ENCODE assay signal across 28 cellular contexts in genomic region chr11:69310351-69310750, GRCh38. TPM values are rescaled to one million over a fixed set of nuclear protein-coding genes. Genes with fewer than 3 reads are reported as not detected.
A peak's percentile ranks its signal among the peaks of the same experiment; 100 is the strongest.
DNase-seq lines count a peak whose midpoint lies in the region; ATAC-seq, FAIRE-seq and TF ChIP-seq lines count a peak whose summit lies in the region.
"Had no signal": no experiment of that assay in that cellular context is flagged by ENCODE, and none has a peak within 500 bp of the region (broad histone marks: within the 10 kb centered on the region; RNA-seq: fewer than 3 reads in every experiment).

No MANE protein-coding gene starts in this region.

- H3K4ac ChIP-seq in H1 (replicated peaks; ENCODE audit: insufficient read length, low read depth, low read length), result no peak overlapping the region

- no peak for DNase-seq in activated naive CD4-positive, alpha-beta T cell treated with Interleukin-2 at 50 U/mL for 16 hours
- DNase-seq in HL-60 (ENCODE audit: low read depth in 1 of 2, low spot score in 1 of 2), result no peak
- no peak for DNase-seq in H1 (ENCODE audit: low read depth in 1 of 2, low spot score in 2 of 2)
- DNase-seq in progenitor cell of endocrine pancreas (ENCODE audit: low spot score, unreplicated experiment), result no peak
- DNase-seq in MM.1S, result no peak
- DNase-seq in D721Med (ENCODE audit: insufficient read length, low spot score), result no peak
- DNase-seq: activated CD4-positive, alpha-beta T cell treated with anti-CD3 and anti-CD28 coated beads for 4 hours; COR-L47; cortex of kidney; DMS53; effector memory CD8-positive, alpha-beta T cell; hypothalamus; left cardiac atrium; NCI-H1436 treated with DMSO at 0.1 percent for 48 hours; psoas muscle; SIG-M5; SW 1271; T1000 had no signal

- H4K20me1 ChIP-seq in H1 (replicated peaks in 1 of 2; ENCODE audit: control insufficient read depth in 1 of 2, insufficient read depth in 2 of 2, low read length in 2 of 2) (no peaks in the 10 kb centered on the region), MM.1S (ENCODE audit: insufficient read depth, low read length) (no peaks in the 10 kb centered on the region)

- 0 out of 2 replicates have a peak overlapping the region, but pooled peaks have one; percentile 15 for H2BK20ac ChIP-seq in H1 (ENCODE audit: low read length)

- 89 to 100% methylated on average over 1 to 13 of the region's 13 CpGs for WGBS in H1 (ENCODE audit: extremely low coverage in 1 of 2, insufficient coverage in 1 of 2, insufficient read length in 1 of 2, insufficient replicate concordance in 2 of 2, low coverage in 1 of 2, low lambda C conversion rate in 2 of 2, missing lambda C conversion rate in 1 of 2), 2 experiments

- TF ChIP-seq CTCF in HL-60 (IDR thresholded peaks at IDR 0.05; ENCODE audit: insufficient read depth, low read length) (no peak), H1 (IDR thresholded peaks at IDR 0.05; ENCODE audit: control extremely low read depth in 1 of 3, insufficient read depth in 1 of 3, low read depth in 1 of 3, low read length in 3 of 3) (no peak), progenitor cell of endocrine pancreas (IDR thresholded peaks at IDR 0.05; ENCODE audit: unreplicated experiment) (no peak), MM.1S (IDR thresholded peaks at IDR 0.05; ENCODE audit: low read length) (no peak), D721Med (IDR thresholded peaks at IDR 0.05; ENCODE audit: insufficient read depth, missing control alignments) (no peak)

- no peak overlapping the region for H2BK12ac ChIP-seq in H1 (ENCODE audit: low read depth, low read length)

- peak overlapping the region; percentile 93 for H3K27ac ChIP-seq in HL-60 (replicated peaks)
- no peak overlapping the region for H3K27ac ChIP-seq in H1 (ENCODE audit: low read depth, low read length)
- no peak overlapping the region for H3K27ac ChIP-seq in MM.1S (ENCODE audit: low read length)
- H3K27ac ChIP-seq: ascending aorta, cardiac muscle cell, psoas muscle, VCaP had no signal

- H3K4me1 Mint-ChIP-seq in activated naive CD4-positive, alpha-beta T cell treated with anti-CD3 and anti-CD28 coated beads, Interleukin-2, amount 50 U/mL, for 24 hours, result peaks cover 31% of the 10 kb centered on the region
- H3K4me1 Mint-ChIP-seq in progenitor cell of endocrine pancreas (ENCODE audit: low read depth), result no peaks in the 10 kb centered on the region

- no peaks in the 10 kb centered on the region for H3F3A ChIP-seq in MM.1S (ENCODE audit: insufficient read depth, low read length)

- H3K27me3 ChIP-seq in HL-60 (ENCODE audit: insufficient read depth, poor library complexity, severe bottlenecking) (no peaks in the 10 kb centered on the region), H1 (replicated peaks in 1 of 4; ENCODE audit: control insufficient read depth in 3 of 4, extremely low read depth in 1 of 4, insufficient read depth in 3 of 4, low read length in 3 of 4) (no peaks in the 10 kb centered on the region; a peak in 1 of 7 replicates), MM.1S (replicated peaks; ENCODE audit: insufficient read depth, low read length) (no peaks in the 10 kb centered on the region)
- H3K27me3 ChIP-seq: ascending aorta, cardiac muscle cell had no signal

- no peak overlapping the region for H2BK5ac ChIP-seq in H1 (ENCODE audit: low read depth, low read length)

- no peak overlapping the region for H4K5ac ChIP-seq in H1 (ENCODE audit: insufficient read length, low read depth, low read length)

- no peak overlapping the region for H2AK5ac ChIP-seq in H1 (ENCODE audit: low read depth, low read length)

- TF ChIP-seq EP300 in H1 (IDR thresholded peaks at IDR 0.05; ENCODE audit: borderline replicate concordance in 1 of 2, low read depth in 2 of 2, low read length in 2 of 2), result no peak

- no peaks in the 10 kb centered on the region for H3K36me3 ChIP-seq in H1 (ENCODE audit: control insufficient read depth in 2 of 4, insufficient read depth in 4 of 4, low read length in 3 of 4)
- no peaks in the 10 kb centered on the region for H3K36me3 ChIP-seq in MM.1S (replicated peaks; ENCODE audit: insufficient read depth, low read length)
- H3K36me3 ChIP-seq: ascending aorta, cardiac muscle cell had no signal

- H3K79me2 ChIP-seq in H1 (ENCODE audit: control insufficient read depth in 1 of 2, insufficient read depth in 2 of 2, low read length in 2 of 2) (no peaks in the 10 kb centered on the region), MM.1S (ENCODE audit: low read length) (peaks cover 60% of the 10 kb centered on the region)

- H4K91ac ChIP-seq in H1 (replicated peaks; ENCODE audit: insufficient read length, low read length), result no peak overlapping the region

- peak overlapping the region; percentile 26 for H3K27ac Mint-ChIP-seq in activated naive CD4-positive, alpha-beta T cell treated with anti-CD3 and anti-CD28 coated beads, Interleukin-2, amount 50 U/mL, for 24 hours
- peak overlapping the region; percentile 84 for H3K27ac Mint-ChIP-seq in progenitor cell of endocrine pancreas

- no peak overlapping the region for H3K18ac ChIP-seq in H1 (ENCODE audit: extremely low read depth, low read length)

- H3K14ac ChIP-seq in H1 (ENCODE audit: insufficient read length), result no peak overlapping the region

- no peak overlapping the region for H2BK15ac ChIP-seq in H1 (ENCODE audit: low read length)

- H3K56ac ChIP-seq in H1 (replicated peaks; ENCODE audit: insufficient read length, low read depth, low read length), result no peak overlapping the region

- H4K8ac ChIP-seq in H1 (ENCODE audit: extremely low read depth, insufficient read depth, low read length), result no peak overlapping the region

- no peaks in the 10 kb centered on the region for H3K79me1 ChIP-seq in H1 (ENCODE audit: low read depth, low read length)

- H3K9me3 Mint-ChIP-seq in activated naive CD4-positive, alpha-beta T cell treated with anti-CD3 and anti-CD28 coated beads, Interleukin-2, amount 50 U/mL, for 24 hours, result no peaks in the 10 kb centered on the region
- H3K9me3 Mint-ChIP-seq in progenitor cell of endocrine pancreas (ENCODE audit: low read depth), result no peaks in the 10 kb centered on the region
- H3K9me3 Mint-ChIP-seq: activated T-helper 2 cell treated with anti-CD3 and anti-CD28 coated beads, Interferon-gamma antibody, Interleukin-2, Interleukin-4, amounts not matched to agents 10 μg/mL and 5 μg/mL and 100 μg/mL, durations not matched to agents 14 hours and 24 hours and 36 hours; effector memory CD8-positive, alpha-beta T cell had no signal

- H3K9me2 ChIP-seq in MM.1S (replicated peaks; ENCODE audit: insufficient read depth, low read length), result no peaks in the 10 kb centered on the region

- FAIRE-seq in H1 (lab: Jason Lieb, UNC), result no peak
- no peak for FAIRE-seq in D721Med (lab: Jason Lieb, UNC)
- FAIRE-seq: G401.6, RCC 7860 had no signal

- no peak for ATAC-seq in GM19035 (IDR thresholded peaks at IDR 0.05; ENCODE audit: unreplicated experiment)
- ATAC-seq: effector memory CD8-positive, alpha-beta T cell; left cardiac atrium; psoas muscle; sciatic nerve had no signal

- H3K36me3 Mint-ChIP-seq in activated naive CD4-positive, alpha-beta T cell treated with anti-CD3 and anti-CD28 coated beads, Interleukin-2, amount 50 U/mL, for 24 hours, result no peaks in the 10 kb centered on the region
- no peaks in the 10 kb centered on the region for H3K36me3 Mint-ChIP-seq in progenitor cell of endocrine pancreas (ENCODE audit: insufficient read depth)

- H3K23me2 ChIP-seq in H1 (ENCODE audit: low read depth, low read length), result peaks cover 9% of the 10 kb centered on the region; the same call in 1 of the 2 replicates

- H3K4me1 ChIP-seq in H1 (replicated peaks in 1 of 4; ENCODE audit: control insufficient read depth in 3 of 4, insufficient read depth in 4 of 4, low read length in 3 of 4), result peaks cover 0 to 3% (median 1%) of the 10 kb centered on the region in 4 experiments; a peak in 1 of 7 replicates
- H3K4me1 ChIP-seq in MM.1S (ENCODE audit: low read length), result no peaks in the 10 kb centered on the region
- H3K4me1 ChIP-seq: psoas muscle had no signal

- no peak overlapping the region for H3K4me3 Mint-ChIP-seq in activated naive CD4-positive, alpha-beta T cell treated with anti-CD3 and anti-CD28 coated beads, Interleukin-2, amount 50 U/mL, for 24 hours
- no peak overlapping the region for H3K4me3 Mint-ChIP-seq in progenitor cell of endocrine pancreas (ENCODE audit: low read depth)
- H3K4me3 Mint-ChIP-seq: effector memory CD8-positive, alpha-beta T cell had no signal

- H2AFZ ChIP-seq in H1 (ENCODE audit: low read length) (no peak overlapping the region), MM.1S (ENCODE audit: low read length) (no peak overlapping the region)

- no peak for TF ChIP-seq RAD21 in H1 (IDR thresholded peaks at IDR 0.05 in 1 of 2, conservative IDR thresholded peaks at IDR 0.05 in 1 of 2; ENCODE audit: low read depth in 2 of 2, low read length in 2 of 2)

- H3K23ac ChIP-seq in H1 (ENCODE audit: insufficient read length), result no peak overlapping the region

- H3K4me3 ChIP-seq in HL-60 (replicated peaks; ENCODE audit: insufficient read depth, low read length) (no peak overlapping the region), H1 (ENCODE audit: extremely low read depth in 1 of 4, insufficient read depth in 2 of 4, low read depth in 3 of 4, low read length in 4 of 4) (no peak overlapping the region), MM.1S (ENCODE audit: low read length) (no peak overlapping the region)
- H3K4me3 ChIP-seq: ascending aorta, cardiac muscle cell, psoas muscle had no signal

- H3K27me3 Mint-ChIP-seq in activated naive CD4-positive, alpha-beta T cell treated with anti-CD3 and anti-CD28 coated beads, Interleukin-2, amount 50 U/mL, for 24 hours, result no peaks in the 10 kb centered on the region
- peaks cover 26% of the 10 kb centered on the region for H3K27me3 Mint-ChIP-seq in progenitor cell of endocrine pancreas
- H3K27me3 Mint-ChIP-seq: effector memory CD8-positive, alpha-beta T cell had no signal

- POLR2A ChIA-PET in H1 (lab: Charles Lee; ENCODE audit: partially characterized antibody), result no interaction called here

- H3K9ac ChIP-seq in H1 (replicated peaks in 1 of 4; ENCODE audit: extremely low read depth in 1 of 4, low read depth in 3 of 4, low read length in 3 of 4) (no peak overlapping the region), MM.1S (ENCODE audit: low read length) (no peak overlapping the region)

- H3K4me2 ChIP-seq in H1 (ENCODE audit: insufficient read depth in 1 of 2, low read depth in 2 of 2, low read length in 2 of 2) (no peak overlapping the region), MM.1S (ENCODE audit: low read depth, low read length) (no peak overlapping the region)

- CTCF ChIA-PET in H1 (lab: Charles Lee; ENCODE audit: partially characterized antibody), result interaction anchor here (0.6 to 3.0 kb wide), 2 partner anchors 18 to 529 kb away, joined by 3 to 13 read pairs; no protein-coding TSS in a partner anchor

- no peak for TF ChIP-seq POLR2A in H1 (IDR thresholded peaks at IDR 0.05; ENCODE audit: control extremely low read depth in 1 of 2, low read depth in 2 of 2, low read length in 2 of 2)

- no peak overlapping the region for H2BK120ac ChIP-seq in H1 (replicated peaks; ENCODE audit: low read depth, low read length)

- no peaks in the 10 kb centered on the region for H3K9me3 ChIP-seq in H1 (ENCODE audit: insufficient read depth in 2 of 2, low read depth in 1 of 2, low read length in 1 of 2)
- H3K9me3 ChIP-seq in MM.1S (replicated peaks; ENCODE audit: insufficient read depth, low read length), result no peaks in the 10 kb centered on the region
- H3K9me3 ChIP-seq: ascending aorta, psoas muscle had no signal

RNA-seq across cellular contexts. Expression of gene MYEOV, which starts 16.4 kb away (rescaled TPM):
- total RNA-seq in H1 (2021; fragmentation: NEBNext Ultra II Directional; extraction: Animal tissue kit (Norgen Biotek cat#: 25700)), result 0.67 and 0.86 TPM in 2 replicates
- polyA plus RNA-seq in H1 (2011; rRNA removed), result 0.44 and 1.0 TPM in 2 replicates
- polyA plus RNA-seq in H1 (2011; cell fraction: cytosol; rRNA removed), result 0.50 TPM
- polyA plus RNA-seq in H1 (2011; cell fraction: nucleus; rRNA removed), result 2.3 TPM
- polyA plus RNA-seq in H1 (2012, experiment 1 of 2), result 0.47 to 1.2 TPM (median 0.68 TPM) in 3 of 4 replicates, not detected in the other
- 0.20 TPM for polyA plus RNA-seq in H1 (2012, experiment 2 of 2)
- 0.36 TPM for polyA plus RNA-seq in H1 (2013, experiment 1 of 2)
- polyA plus RNA-seq in H1 (2013, experiment 2 of 2), result 0.35 TPM
- polyA minus RNA-seq in H1 (2011; rRNA and poly(A)+ RNA removed), result 0.16 and 0.24 TPM in 2 replicates
- polyA minus RNA-seq in H1 (2011; cell fraction: cytosol; rRNA and poly(A)+ RNA removed), result 0.44 TPM
- 2.0 TPM for polyA minus RNA-seq in H1 (2011; cell fraction: nucleus; rRNA and poly(A)+ RNA removed)
- 0.14 TPM in 1 of 2 replicates, not detected in the other for total RNA-seq in progenitor cell of endocrine pancreas
- total RNA-seq: ascending aorta, lung microvascular endothelial cell had no signal
- polyA plus RNA-seq: cardiac muscle cell had no signal
